ENCODE assay signal across 28 cellular contexts in the genomic region with DNA sequence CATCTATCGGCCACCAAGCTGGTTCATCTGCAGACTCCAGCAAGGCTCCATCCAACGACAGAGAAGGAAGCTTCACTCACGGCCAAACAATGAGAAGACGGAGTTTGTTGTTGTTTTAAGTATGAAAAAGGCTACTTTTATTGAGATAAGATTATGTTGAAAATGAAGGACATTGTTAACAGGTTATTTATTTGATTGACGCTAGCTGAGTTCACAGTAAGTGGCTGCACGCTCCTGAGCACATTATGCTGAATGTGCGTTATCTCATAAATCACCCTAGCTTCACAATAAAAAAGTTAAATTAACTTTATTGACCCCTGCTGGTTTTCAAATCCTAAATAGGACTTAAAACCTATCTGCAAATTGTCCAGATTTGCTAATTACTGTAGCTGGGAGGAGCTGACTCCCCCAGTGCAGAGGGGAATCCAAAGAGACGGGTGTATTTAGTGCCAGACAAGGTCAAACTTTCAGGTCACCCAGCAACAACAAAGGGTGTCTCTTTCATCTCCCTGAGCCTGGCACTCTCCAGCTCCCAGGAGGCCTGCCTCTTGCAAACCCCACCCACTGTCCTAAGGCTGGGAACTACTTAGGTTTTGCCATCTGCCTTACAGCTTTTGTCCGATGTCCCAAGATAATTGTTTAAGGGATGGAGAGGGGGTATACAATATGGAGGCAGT.
DNase-seq lines count a peak whose midpoint lies in the region; ATAC-seq, FAIRE-seq and TF ChIP-seq lines count a peak whose summit lies in the region.
"Had no signal": no experiment of that assay in that cellular context is flagged by ENCODE, and none has a peak within 500 bp of the region (broad histone marks: within the 10 kb centered on the region; RNA-seq: fewer than 3 reads in every experiment).

No MANE protein-coding gene starts in this region.

- no peak for DNase-seq in A549 (ENCODE audit: low read depth in 1 of 2, low spot score in 1 of 2)
- DNase-seq in D341Med (ENCODE audit: low spot score), result peak; percentile 83
- peak; percentile 97 to 100 for DNase-seq in NCI-H446 (lab: John Stamatoyannopoulos, UW)
- DNase-seq in islet precursor cell, result peak; percentile 70
- no peak for DNase-seq in NOMO-1 treated with dmso at 0.1 percent for 144 hours (lab: John Stamatoyannopoulos, UW; ENCODE audit: unreplicated experiment)
- DNase-seq in activated T-cell treated with anti-CD3 and anti-CD28 coated beads, Interleukin-2, amount 50 U/mL, for 1 hour, result no peak
- no peak for DNase-seq in activated T-cell treated with anti-CD3 and anti-CD28 coated beads for 4 hours
- DNase-seq: activated CD4-positive, alpha-beta memory T cell treated with anti-CD3 and anti-CD28 coated beads for 36 hours; activated CD8-positive, alpha-beta memory T cell treated with anti-CD3 and anti-CD28 coated beads, Interleukin-2, amount 50 U/mL, for 48 hours; Calu3; effector CD4-positive, alpha-beta T cell; GM23248; head of caudate nucleus; lower lobe of right lung; mucosa of descending colon; NCI-H2081 treated with DMSO at 0.1 percent for 48 hours; pancreas; right cardiac atrium; stimulated activated CD4-positive, alpha-beta T cell treated with anti-CD3 and anti-CD28 coated beads, Interleukin-12 subunit alpha, Interleukin-12 subunit beta, amount 100 ng/mL, for 4 hours; stimulated activated CD4-positive, alpha-beta T cell treated with anti-CD3 and anti-CD28 coated beads, Interleukin-4, amount 100 ng/mL, for 24 hours had no signal

- FAIRE-seq in A549 (lab: Jason Lieb, UNC), result no peak
- FAIRE-seq: GM12891, pancreas, TTC549 had no signal

- POLR2A ChIA-PET in A549 (lab: Yijun Ruan, JAX), result no interaction called here

- TF ChIP-seq EP300 in A549 (IDR thresholded peaks at IDR 0.05), result no peak

- H3K4me3 ChIP-seq in A549, result no peak overlapping the region
- H3K4me3 ChIP-seq: breast epithelium, GM23248, lower lobe of right lung, mucosa of descending colon, pancreas, SK-N-MC had no signal

- ATAC-seq in A549, result no peak
- no peak for ATAC-seq in GM21576 (IDR thresholded peaks at IDR 0.05; ENCODE audit: unreplicated experiment)
- ATAC-seq: activated CD4-positive, CD25-positive, alpha-beta regulatory T cell treated with anti-CD3 and anti-CD28 coated beads, Interleukin-2, amount 50 U/mL, for 24 hours; activated naive CD4-positive, alpha-beta T cell treated with anti-CD3 and anti-CD28 coated beads, Interleukin-2, amount 50 U/mL, for 72 hours; lower lobe of right lung; mucosa of descending colon; right cardiac atrium; stimulated activated effector memory CD8-positive, alpha-beta T cell treated with anti-CD3 and anti-CD28 coated beads, Interleukin-12 subunit alpha, Interleukin-12 subunit beta, amount 100 ng/mL, for 72 hours had no signal

- H3K9me3 ChIP-seq in A549, result no peaks in the 10 kb centered on the region
- H3K9me3 ChIP-seq: breast epithelium, lower lobe of right lung, mucosa of descending colon, pancreas had no signal

- CTCF ChIA-PET in A549 (lab: Yijun Ruan, JAX), result interaction anchor here (0.6 kb wide), 1 partner anchor 793 kb away, joined by 3 read pairs; no protein-coding TSS in a partner anchor

- no peak overlapping the region for H3K27ac ChIP-seq in A549
- H3K27ac ChIP-seq: breast epithelium, GM23248, lower lobe of right lung, pancreas, SK-N-MC had no signal

- TF ChIP-seq RAD21 in A549 (conservative IDR thresholded peaks at IDR 0.05 in 1 of 2, IDR thresholded peaks at IDR 0.05 in 1 of 2), result no peak

- WGBS in A549 (ENCODE audit: missing lambda C conversion rate), result 79% methylated on average over 9 of the region's 9 CpGs

- no peak for TF ChIP-seq CTCF in A549 (IDR thresholded peaks at IDR 0.05)

- no peak for TF ChIP-seq POLR2A in A549 (IDR thresholded peaks at IDR 0.05; ENCODE audit: low read length)

- H3K4me2 ChIP-seq in A549, result no peak overlapping the region

- H3K4me1 ChIP-seq in A549, result no peaks in the 10 kb centered on the region
- H3K4me1 ChIP-seq: breast epithelium, lower lobe of right lung, pancreas had no signal

TF ChIP-seq in A549, 52 proteins besides CTCF, POLR2A, EP300 and RAD21:
- peak; percentile 85 for TF ChIP-seq MAFK (IDR thresholded peaks at IDR 0.05; ENCODE audit: partially characterized antibody)
- no peak for TF ChIP-seq RCOR1 (IDR thresholded peaks at IDR 0.05; ENCODE audit: low read depth, low read length)
- TF ChIP-seq, protein P1, sequence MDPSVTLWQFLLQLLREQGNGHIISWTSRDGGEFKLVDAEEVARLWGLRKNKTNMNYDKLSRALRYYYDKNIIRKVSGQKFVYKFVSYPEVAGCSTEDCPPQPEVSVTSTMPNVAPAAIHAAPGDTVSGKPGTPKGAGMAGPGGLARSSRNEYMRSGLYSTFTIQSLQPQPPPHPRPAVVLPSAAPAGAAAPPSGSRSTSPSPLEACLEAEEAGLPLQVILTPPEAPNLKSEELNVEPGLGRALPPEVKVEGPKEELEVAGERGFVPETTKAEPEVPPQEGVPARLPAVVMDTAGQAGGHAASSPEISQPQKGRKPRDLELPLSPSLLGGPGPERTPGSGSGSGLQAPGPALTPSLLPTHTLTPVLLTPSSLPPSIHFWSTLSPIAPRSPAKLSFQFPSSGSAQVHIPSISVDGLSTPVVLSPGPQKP (IDR thresholded peaks at IDR 0.05; ENCODE audit: low read depth, low read length), result no peak

Comparison
In these comparisons a context has a peak if more than half of its experiments do, and no peak if none do; other contexts are left out.
1. DNase-seq: peak in D341Med (single experiment), NCI-H446 (2 of 2) and islet precursor cell (single experiment); none in A549 (0 of 2), NOMO-1 treated with dmso at 0.1 percent for 144 hours (single experiment), activated T-cell treated with anti-CD3 and anti-CD28 coated beads, Interleukin-2, amount 50 U/mL, for 1 hour (single experiment) and activated T-cell treated with anti-CD3 and anti-CD28 coated beads for 4 hours (single experiment).